8 cellular contexts compared by ENCODE assay signal in the genomic region with DNA sequence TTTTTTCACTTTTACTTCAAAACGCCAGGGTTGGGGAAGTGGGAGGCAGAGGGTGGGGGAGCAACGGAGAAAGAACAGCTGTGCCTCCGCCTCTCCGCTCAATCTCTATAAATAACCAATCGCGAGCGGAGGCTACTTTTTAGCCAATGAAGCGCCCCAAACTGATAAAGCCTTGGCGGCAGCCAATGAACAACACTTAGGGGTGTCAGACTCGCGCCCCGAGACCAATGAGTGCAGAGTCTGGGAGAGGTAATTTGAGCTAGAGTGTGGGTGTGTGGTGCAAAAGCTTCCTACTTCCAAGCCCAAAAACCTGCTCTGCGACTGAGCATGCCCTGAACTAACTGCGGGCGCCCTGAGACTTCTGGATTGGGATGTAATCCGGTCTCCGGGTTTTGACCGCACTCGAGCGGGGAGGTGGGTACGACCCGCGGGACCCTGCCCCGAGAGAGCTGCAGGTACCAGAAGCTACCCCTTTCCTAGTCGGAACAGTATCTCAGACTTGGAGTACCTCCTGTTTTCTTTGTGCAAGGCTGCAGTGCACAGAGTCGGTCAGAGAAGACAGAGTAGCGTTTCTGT. TPM values are rescaled to one million over a fixed set of nuclear protein-coding genes. Genes with fewer than 3 reads are reported as not detected.
DNase-seq lines count a peak whose midpoint lies in the region; ATAC-seq and TF ChIP-seq lines count a peak whose summit lies in the region.

No MANE protein-coding gene starts in this region.

- ATAC-seq in HG02610 (IDR thresholded peaks at IDR 0.05; ENCODE audit: unreplicated experiment) (peak; percentile 84), heart right ventricle (peak; percentile 87 to 97 (median 94)), upper lobe of left lung (ENCODE audit: low FRiP score in 2 of 2) (peak; percentile 91 to 97)

- H3K4me3 ChIP-seq in heart right ventricle = peak overlapping the region; percentile 68 to 96 (median 82)
- peak overlapping the region; percentile 70 to 94 (median 84) for H3K4me3 ChIP-seq in upper lobe of left lung

- POLR2A ChIA-PET in GM10248 (lab: Yijun Ruan, JAX) = interaction anchor here (1.1 kb wide), 1 partner anchor 12 kb away, joined by 4 read pairs; no protein-coding TSS in a partner anchor

- H3K27me3 ChIP-seq in heart right ventricle (no peaks in the 10 kb centered on the region), upper lobe of left lung (no peaks in the 10 kb centered on the region)

- H3K4me1 ChIP-seq in heart right ventricle (peaks cover 0 to 32% (median 26%) of the 10 kb centered on the region in 9 donors), upper lobe of left lung (peaks cover 22 to 33% (median 24%) of the 10 kb centered on the region in 4 donors)

- WGBS in heart right ventricle, 2 donors = 0% methylated on average over 27 of the region's 27 CpGs
- 0% methylated on average over 3 to 27 of the region's 27 CpGs for WGBS in upper lobe of left lung, 2 donors

- TF ChIP-seq EP300 in upper lobe of left lung (IDR thresholded peaks at IDR 0.05) = no peak

- TF ChIP-seq CTCF in GM10248 (IDR thresholded peaks at IDR 0.05; ENCODE audit: control extremely low read depth, extremely low read depth, low read depth, missing control alignments) = no peak
- no peak for TF ChIP-seq CTCF in heart right ventricle (IDR thresholded peaks at IDR 0.05)
- TF ChIP-seq CTCF in upper lobe of left lung (IDR thresholded peaks at IDR 0.05) = no peak

- CTCF ChIA-PET in GM10248 (lab: Yijun Ruan, JAX) = interaction anchor here (1.0 to 1.7 kb wide), 5 partner anchors 12 to 607 kb away, joined by 3 to 6 read pairs (median 4); no protein-coding TSS in a partner anchor

- no peaks in the 10 kb centered on the region for H3K9me3 ChIP-seq in heart right ventricle
- H3K9me3 ChIP-seq in upper lobe of left lung = no peaks in the 10 kb centered on the region

- DNase-seq in GM10248 (ENCODE audit: extremely low spot score) = peak; percentile 94
- DNase-seq in NCI-H1092 (lab: John Stamatoyannopoulos, UW) = peak; percentile 13
- DNase-seq in T follicular helper cell (ENCODE audit: low read depth) = peak; percentile 89
- peak; percentile 100 for DNase-seq in amniotic epithelial cell (ENCODE audit: low read depth)
- peak; percentile 86 to 97 for DNase-seq in heart right ventricle
- DNase-seq in pons (ENCODE audit: low spot score) = peak; percentile 96
- peak in 1 of 2 donors; percentile 97 for DNase-seq in upper lobe of left lung

- H3K36me3 ChIP-seq in heart right ventricle (peaks cover 0 to 6% (median 0%) of the 10 kb centered on the region in 9 donors), upper lobe of left lung (no peaks in the 10 kb centered on the region)

- peak in 2 of 4 donors; percentile 73 to 83 for TF ChIP-seq POLR2A in upper lobe of left lung (IDR thresholded peaks at IDR 0.05)

- H3K27ac ChIP-seq in heart right ventricle (peak overlapping the region; percentile 82 to 96 (median 92)), upper lobe of left lung (peak overlapping the region; percentile 92 to 97 (median 96))

- intact Hi-C loops in heart right ventricle (cut with DNase I) = loop anchor here in 8 of 10 donors (5.0 to 10.0 kb wide), 9 partner anchors 61 to 604 kb away; no protein-coding TSS in a partner anchor

RNA-seq across cellular contexts. Expression of a gene that starts 0.8 kb away (rescaled TPM):
- total RNA-seq in heart right ventricle = 10 to 100 TPM in 1 of 10 donors, 1 to 10 TPM in 9; 2.4 to 11.1 (median 3.6) TPM
- 1 to 10 TPM; 1.1 to 1.3 TPM for polyA plus RNA-seq in heart right ventricle
- 10 to 100 TPM; 12.3 to 32.0 (median 22.9) TPM for total RNA-seq in upper lobe of left lung
